ENCODE assay signal across 1 cellular context in genomic region chr1:203592156-203592555, GRCh38.
TF ChIP-seq lines count a peak whose summit lies in the region.

No MANE protein-coding gene starts in this region.

TF ChIP-seq in IMR-90, 13 proteins besides CTCF, POLR2A, EP300 and RAD21:
- TF ChIP-seq NFE2L2 (IDR thresholded peaks at IDR 0.05; ENCODE audit: low read depth, low read length) = no peak
- 0 out of 2 replicates have a peak, but pooled peaks have one; percentile 14 for TF ChIP-seq MAZ (IDR thresholded peaks at IDR 0.05; ENCODE audit: borderline replicate concordance, low read depth, low read length)
